In the genomic region with DNA sequence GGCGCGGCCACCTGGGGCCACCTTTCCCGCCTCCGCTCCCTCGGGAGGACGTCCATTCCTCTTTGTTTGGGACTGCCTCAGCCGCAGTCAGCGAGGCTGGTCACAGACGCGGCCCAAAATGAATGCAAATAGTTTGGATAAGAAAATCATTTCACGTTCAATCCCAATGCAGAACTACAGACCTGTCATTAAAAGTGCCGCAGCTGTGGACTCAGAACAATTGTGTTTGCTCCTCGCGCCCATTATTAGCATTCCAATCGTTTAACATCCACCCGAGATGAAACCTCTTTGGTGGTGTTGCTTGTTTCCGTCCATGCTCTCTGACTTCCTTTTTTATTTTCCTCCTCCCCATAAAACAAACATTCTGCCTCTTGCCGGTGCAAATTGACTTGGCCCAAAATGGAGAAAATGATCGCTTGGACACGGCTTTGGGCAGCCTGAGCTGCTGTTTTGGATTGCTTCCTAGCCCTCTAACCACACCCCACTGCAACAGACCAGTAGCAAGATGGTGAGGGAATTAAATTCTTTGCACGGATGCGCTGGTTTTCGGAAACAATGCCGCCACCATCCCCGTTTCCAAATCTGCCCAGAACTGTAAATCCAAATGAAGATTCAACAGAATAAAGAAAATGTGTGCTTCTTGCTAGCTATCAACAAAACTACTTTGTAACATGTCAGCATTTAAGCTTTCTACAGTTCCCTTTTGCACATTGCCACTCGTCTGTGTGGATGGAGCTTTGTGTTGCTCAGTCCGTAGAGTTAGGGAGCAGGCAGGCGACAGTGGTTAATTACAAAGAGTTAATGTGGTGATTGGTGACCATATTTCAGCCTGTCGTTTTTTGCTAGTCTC, we compare ENCODE assay signal across 8 cellular contexts.
DNase-seq lines count a peak whose midpoint lies in the region; ATAC-seq and TF ChIP-seq lines count a peak whose summit lies in the region.

No MANE protein-coding gene starts in this region.

- H3K36me3 ChIP-seq in DOHH2 (ENCODE audit: control insufficient read depth, low read length) = peaks cover 11% of the 10 kb centered on the region

- no peak overlapping the region for H3K27ac ChIP-seq in DOHH2 (ENCODE audit: low read depth, low read length)

- H3K27me3 ChIP-seq in DOHH2 (ENCODE audit: control insufficient read depth, low read length) = no peaks in the 10 kb centered on the region

- no peaks in the 10 kb centered on the region; the same call in 1 of the 2 replicates for H4K20me1 ChIP-seq in DOHH2 (ENCODE audit: control insufficient read depth, insufficient read depth, low read depth, low read length)

- H3K4me3 ChIP-seq in DOHH2 (ENCODE audit: low read length) (peak overlapping the region; percentile 86), HFF-Myc (replicated peaks; ENCODE audit: low read depth, low read length) (peak overlapping the region; percentile 86), astrocyte of the spinal cord (ENCODE audit: low read depth, low read length) (peak overlapping the region; percentile 81)

- in situ Hi-C loops in astrocyte of the spinal cord (cut with HindIII; ENCODE audit: low sequenced_read_pairs) = no loop called here

- DNase-seq in HFF-Myc (ENCODE audit: extremely low read depth, low read depth) (no peak), NOMO-1 (lab: John Stamatoyannopoulos, UW; ENCODE audit: unreplicated experiment in 2 of 2) (peak; percentile 54 to 70), astrocyte of the spinal cord (ENCODE audit: low read depth, low spot score) (peak; percentile 78), hippocampal formation (lab: John Stamatoyannopoulos, UW) (peak; percentile 49 to 81), putamen (ENCODE audit: low spot score) (peak; percentile 46)

- no peaks in the 10 kb centered on the region for H3K9me2 ChIP-seq in DOHH2 (replicated peaks; ENCODE audit: control insufficient read depth, low read length)

- H3K4me1 ChIP-seq in DOHH2 (ENCODE audit: control insufficient read depth, low read length) = peaks cover 41% of the 10 kb centered on the region

- ATAC-seq in HG02852 (IDR thresholded peaks at IDR 0.05; ENCODE audit: unreplicated experiment) = no peak
- no peak for ATAC-seq in HG03175 (IDR thresholded peaks at IDR 0.05; ENCODE audit: unreplicated experiment)

- peaks cover 5% of the 10 kb centered on the region; the same call in 1 of the 2 replicates for H3F3A ChIP-seq in DOHH2 (ENCODE audit: control insufficient read depth, insufficient read depth)

- H3K9me3 ChIP-seq in DOHH2 (ENCODE audit: control insufficient read depth, insufficient read depth, low read length) = no peaks in the 10 kb centered on the region

- H3K4me2 ChIP-seq in DOHH2 (ENCODE audit: low read length) = peak overlapping the region; percentile 63

- TF ChIP-seq CTCF in DOHH2 (IDR thresholded peaks at IDR 0.05; ENCODE audit: low read depth, low read length, poor library complexity, severe bottlenecking) = no peak
- no peak for TF ChIP-seq CTCF in HFF-Myc (IDR thresholded peaks at IDR 0.05; ENCODE audit: low read depth, low read length, missing control alignments)
- TF ChIP-seq CTCF in astrocyte of the spinal cord (IDR thresholded peaks at IDR 0.05; ENCODE audit: low read depth, low read length) = no peak

- peaks cover 57% of the 10 kb centered on the region for H3K79me2 ChIP-seq in DOHH2 (ENCODE audit: control insufficient read depth, low read length)
